In genomic region chr5:112684121-112684520, GRCh38 we compare ENCODE assay signal across 16 cellular contexts. TPM values are rescaled to one million over a fixed set of nuclear protein-coding genes. Genes with fewer than 3 reads are reported as not detected.
DNase-seq lines count a peak whose midpoint lies in the region; ATAC-seq and TF ChIP-seq lines count a peak whose summit lies in the region.
"Had no signal": no experiment of that assay in that cellular context is flagged by ENCODE, and none has a peak within 500 bp of the region (broad histone marks: within the 10 kb centered on the region; RNA-seq: fewer than 3 reads in every experiment).

No MANE protein-coding gene starts in this region.

- H3K4me1 ChIP-seq in skeletal muscle satellite cell (ENCODE audit: control insufficient read depth, insufficient read depth, low read length) = peaks cover 17% of the 10 kb centered on the region

- peak overlapping the region; percentile 18 for H3K4me2 ChIP-seq in skeletal muscle satellite cell (ENCODE audit: low read length)

- TF ChIP-seq CTCF in brain (conservative IDR thresholded peaks at IDR 0.05) = no peak

- no peak overlapping the region for H3K4me3 Mint-ChIP-seq in brain

- peaks cover 0 to 7% (median 0%) of the 10 kb centered on the region in 5 experiments for H3K9me3 Mint-ChIP-seq in brain
- H3K9me3 Mint-ChIP-seq: activated T-helper 2 cell treated with anti-CD3 and anti-CD28 coated beads, Interferon-gamma antibody, Interleukin-2, Interleukin-4, amounts not matched to agents 10 μg/mL and 5 μg/mL and 100 μg/mL, durations not matched to agents 14 hours and 24 hours and 36 hours had no signal

- no peaks in the 10 kb centered on the region for H3K36me3 ChIP-seq in skeletal muscle satellite cell (ENCODE audit: insufficient read depth, low read length)
- H3K36me3 ChIP-seq: ovary had no signal

- ATAC-seq in GM18858 (IDR thresholded peaks at IDR 0.05; ENCODE audit: unreplicated experiment) (peak; percentile 36), HG02678 (IDR thresholded peaks at IDR 0.05; ENCODE audit: unreplicated experiment) (peak; percentile 43), HG02798 (IDR thresholded peaks at IDR 0.05; ENCODE audit: poor library complexity, unreplicated experiment) (no peak)

- H3K9me3 ChIP-seq in skeletal muscle satellite cell (replicated peaks; ENCODE audit: low read length) = no peaks in the 10 kb centered on the region
- H3K9me3 ChIP-seq: ovary had no signal

- peaks cover 7% of the 10 kb centered on the region for H3K27me3 Mint-ChIP-seq in brain

- H3K36me3 Mint-ChIP-seq in brain = no peaks in the 10 kb centered on the region

- H3K4me3 ChIP-seq in skeletal muscle satellite cell (ENCODE audit: low read length) = no peak overlapping the region
- H3K4me3 ChIP-seq: ovary had no signal

- no peaks in the 10 kb centered on the region for H3K27me3 ChIP-seq in skeletal muscle satellite cell (ENCODE audit: control insufficient read depth, insufficient read depth, low read length)
- H3K27me3 ChIP-seq: ovary had no signal

- peaks cover 74% of the 10 kb centered on the region for H3K4me1 Mint-ChIP-seq in brain

- no peak overlapping the region for H3K9ac ChIP-seq in skeletal muscle satellite cell (ENCODE audit: low read depth, low read length)

- DNase-seq in cortex of kidney (lab: John Stamatoyannopoulos, UW) (no peak), NCI-H2081 (lab: John Stamatoyannopoulos, UW) (no peak), NCI-H82 treated with DMSO at 0.1 percent for 48 hours (lab: John Stamatoyannopoulos, UW; ENCODE audit: unreplicated experiment) (no peak)
- DNase-seq: activated CD4-positive, alpha-beta T cell treated with anti-CD3 and anti-CD28 coated beads, Interleukin-2, amount 50 U/mL, for 4 hours; DMS79; mesendoderm; ovary; SHP77; stimulated activated CD4-positive, alpha-beta T cell treated with anti-CD3 and anti-CD28 coated beads, Interleukin-15, amount 100 ng/mL, for 24 hours; T1000 had no signal

- H3K27ac Mint-ChIP-seq in brain = peak overlapping the region in 3 of 5 experiments; percentile 35 to 92 (median 78)
- H3K27ac Mint-ChIP-seq: activated T-helper 2 cell treated with anti-CD3 and anti-CD28 coated beads, Interferon-gamma antibody, Interleukin-2, Interleukin-4, amounts not matched to agents 10 μg/mL and 5 μg/mL and 100 μg/mL, durations not matched to agents 14 hours and 24 hours and 36 hours had no signal

RNA-seq across cellular contexts. Expression of gene APC, which starts 53.6 kb away (rescaled TPM):
- 9.2 TPM for polyA plus RNA-seq in brain (ENCODE audit: insufficient read depth, low read depth, low replicate concordance)
- total RNA-seq in skeletal muscle satellite cell (2012; rRNA removed) = 48.2 and 56.6 TPM in 2 replicates
